9 cellular contexts compared by ENCODE assay signal in the genomic region with DNA sequence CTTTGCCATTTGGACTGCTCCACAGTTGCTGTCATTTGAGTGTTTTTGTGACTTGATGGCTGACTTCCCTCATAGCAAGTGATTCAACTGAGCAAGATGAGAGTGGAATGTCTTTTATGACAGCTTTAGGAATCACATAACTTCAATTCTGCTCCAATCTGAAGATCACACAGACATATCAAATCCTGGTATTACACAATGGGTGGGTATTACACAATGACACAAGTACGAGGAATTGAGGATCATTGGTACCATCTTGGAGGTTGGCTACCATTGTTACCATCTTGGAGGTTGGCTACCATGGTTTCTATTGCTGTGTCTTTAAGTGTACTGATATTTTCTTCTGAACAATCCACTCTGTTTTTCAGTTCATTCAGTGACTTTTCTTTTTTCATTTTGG. TPM values are rescaled to one million over a fixed set of nuclear protein-coding genes. Genes with fewer than 3 reads are reported as not detected.
"Had no signal": no experiment of that assay in that cellular context is flagged by ENCODE, and none has a peak within 500 bp of the region (broad histone marks: within the 10 kb centered on the region; RNA-seq: fewer than 3 reads in every experiment).

No MANE protein-coding gene starts in this region.

- H3K4me3 ChIP-seq: GM12878 had no signal

- ATAC-seq: GM12878 had no signal

- FAIRE-seq: G401.6, GM12878, GM12891, GM12892, GM18507, GM19239 had no signal

- DNase-seq: GDM1, GF-D8 had no signal

RNA-seq across cellular contexts. Expression of gene TSHB, which starts 8.5 kb away (rescaled TPM):
- total RNA-seq: G401, GM12878 had no signal
- polyA plus RNA-seq: GM12878 had no signal
